18 cellular contexts compared by ENCODE assay signal in genomic region chr2:33122726-33123125, GRCh38.
"Had no signal": no experiment of that assay in that cellular context is flagged by ENCODE, and none has a peak within 500 bp of the region (broad histone marks: within the 10 kb centered on the region; RNA-seq: fewer than 3 reads in every experiment).

No MANE protein-coding gene starts in this region.

- H3K27ac ChIP-seq: gastrocnemius medialis, neutrophil, pancreas, transverse colon, uterus had no signal

- H3K27me3 ChIP-seq: gastrocnemius medialis, neutrophil, pancreas, transverse colon, uterus had no signal

- H3K4me1 ChIP-seq: gastrocnemius medialis, pancreas, transverse colon, uterus had no signal

- H3K36me3 ChIP-seq: gastrocnemius medialis, neutrophil, pancreas, transverse colon, uterus had no signal

- H3K4me3 ChIP-seq: gastrocnemius medialis, pancreas, transverse colon, uterus had no signal

- H3K9me3 ChIP-seq: gastrocnemius medialis, neutrophil, pancreas, transverse colon, uterus had no signal

- ATAC-seq: activated CD8-positive, alpha-beta memory T cell treated with anti-CD3 and anti-CD28 coated beads, Interleukin-2, amount 10 ng/mL, durations not matched to agents 7 days and 5 days; gastrocnemius medialis; pancreas; sciatic nerve had no signal

- DNase-seq: activated CD4-positive, alpha-beta memory T cell treated with anti-CD3 and anti-CD28 coated beads, Interleukin-2, amount 10 ng/mL, durations not matched to agents 7 days and 5 days; activated CD4-positive, alpha-beta T cell treated with anti-CD3 and anti-CD28 coated beads for 48 hours; activated CD4-positive, CD25-positive, alpha-beta regulatory T cell; activated CD8-positive, alpha-beta memory T cell treated with anti-CD3 and anti-CD28 coated beads, Interleukin-2, amount 10 ng/mL, durations not matched to agents 7 days and 5 days; activated naive CD8-positive, alpha-beta T cell treated with anti-CD3 and anti-CD28 coated beads for 36 hours; amniotic stem cell; cortex of kidney; gastrocnemius medialis; head of caudate nucleus; immature natural killer cell; mesendoderm; natural killer cell; pancreas; stimulated activated naive CD4-positive, alpha-beta T cell treated with Interleukin-2 at 50 U/mL for 16 hours; transverse colon; uterus had no signal
